In the genomic region with DNA sequence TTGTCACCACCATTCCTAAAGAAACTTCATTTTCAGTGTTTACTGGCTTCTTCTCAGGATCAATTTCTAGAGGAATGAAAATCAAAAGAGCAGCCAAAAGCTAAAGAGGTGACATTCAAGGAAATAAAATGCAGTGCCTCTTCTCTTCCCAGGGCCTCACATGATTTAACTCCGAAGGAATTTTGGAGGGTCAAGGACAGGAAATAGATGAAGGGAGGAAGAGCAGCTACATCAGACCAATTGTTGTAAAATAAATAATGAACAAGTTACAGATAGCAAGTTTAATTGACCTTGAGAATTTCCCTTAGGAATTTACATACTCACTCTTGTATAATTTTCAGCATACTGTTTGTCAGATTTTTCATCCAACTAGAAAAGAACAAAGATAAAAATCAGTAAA, we compare ENCODE assay signal across 14 cellular contexts.
A peak's percentile ranks its signal among the peaks of the same experiment; 100 is the strongest.
DNase-seq lines count a peak whose midpoint lies in the region; ATAC-seq and TF ChIP-seq lines count a peak whose summit lies in the region.
"Had no signal": no experiment of that assay in that cellular context is flagged by ENCODE, and none has a peak within 500 bp of the region (broad histone marks: within the 10 kb centered on the region; RNA-seq: fewer than 3 reads in every experiment).

No MANE protein-coding gene starts in this region.

- H3K9me2 ChIP-seq in GM23338 (ENCODE audit: insufficient read depth), result no peaks in the 10 kb centered on the region

- no peaks in the 10 kb centered on the region for H3K27me3 ChIP-seq in GM23338 (ENCODE audit: insufficient read depth)
- H3K27me3 ChIP-seq: neutrophil had no signal

- H3K4me2 ChIP-seq in GM23338, result no peak overlapping the region

- H4K20me1 ChIP-seq in GM23338 (replicated peaks; ENCODE audit: insufficient read depth), result no peaks in the 10 kb centered on the region

- no peak for TF ChIP-seq CTCF in GM23338 (conservative IDR thresholded peaks at IDR 0.05; ENCODE audit: low read depth in 2 of 2)

- H3K4me3 ChIP-seq in GM23338, result no peak overlapping the region
- H3K4me3 ChIP-seq: SK-N-MC, thoracic aorta had no signal

- H3K4me3 Mint-ChIP-seq in GM23338, result no peak overlapping the region

- no peak overlapping the region for H3K27ac Mint-ChIP-seq in GM23338

- no peaks in the 10 kb centered on the region for H3K79me2 ChIP-seq in GM23338 (replicated peaks; ENCODE audit: insufficient read depth)

- peaks cover 2% of the 10 kb centered on the region for H3K27me3 Mint-ChIP-seq in GM23338 (ENCODE audit: insufficient read depth, low read depth, poor library complexity)

- no peaks in the 10 kb centered on the region for H3K36me3 Mint-ChIP-seq in GM23338 (ENCODE audit: low read depth)

- no peaks in the 10 kb centered on the region for H3F3A ChIP-seq in GM23338 (replicated peaks; ENCODE audit: low read depth)

- no peak overlapping the region for H2AFZ ChIP-seq in GM23338

- H3K4me1 ChIP-seq in GM23338 (ENCODE audit: insufficient read depth), result no peaks in the 10 kb centered on the region

- ATAC-seq in GM23338 (no peak), GM18511 (IDR thresholded peaks at IDR 0.05; ENCODE audit: unreplicated experiment) (no peak), GM19463 (IDR thresholded peaks at IDR 0.05; ENCODE audit: unreplicated experiment) (no peak)

- peak; percentile 50 for DNase-seq in GM23338 (ENCODE audit: low spot score)
- peak; percentile 23 for DNase-seq in astrocyte of the hippocampus (ENCODE audit: low read depth, low spot score)
- peak; percentile 16 for DNase-seq in iPS-NIHi7 (ENCODE audit: extremely low spot score)
- DNase-seq in smooth muscle cell of the brain vasculature (ENCODE audit: low read depth, low spot score), result peak; percentile 15
- DNase-seq in LoVo (ENCODE audit: low spot score), result no peak
- DNase-seq: activated CD4-positive, CD25-positive, alpha-beta regulatory T cell treated with anti-CD3 and anti-CD28 coated beads, Interleukin-2, amount 50 U/mL, for 72 hours; activated effector memory CD4-positive, alpha-beta T cell treated with Interleukin-2 at 50 U/mL for 16 hours; cortex of kidney; NCI-H510A had no signal

- H3K36me3 ChIP-seq in GM23338 (ENCODE audit: insufficient read depth), result no peaks in the 10 kb centered on the region
- H3K36me3 ChIP-seq: thoracic aorta had no signal

- H3K27ac ChIP-seq in GM23338 (ENCODE audit: low read depth), result no peak overlapping the region; the same call in 1 of the 2 replicates
- H3K27ac ChIP-seq: neutrophil, SK-N-MC had no signal

- no peaks in the 10 kb centered on the region; the same call in 2 of the 3 replicates for H3K9me3 Mint-ChIP-seq in GM23338

- H3K4me1 Mint-ChIP-seq in GM23338, result peaks cover 3% of the 10 kb centered on the region; the same call in 2 of the 3 replicates

TF ChIP-seq in GM23338, 12 proteins besides CTCF, POLR2A, EP300 and RAD21:
- TF ChIP-seq NANOG (IDR thresholded peaks at IDR 0.05; ENCODE audit: borderline replicate concordance) (no peak), EZH2 (IDR thresholded peaks at IDR 0.05; ENCODE audit: low read depth, unreplicated experiment) (no peak), CREB1 (CRISPR knock-in tag; IDR thresholded peaks at IDR 0.05; ENCODE audit: low read depth) (no peak), JUNB (IDR thresholded peaks at IDR 0.05; ENCODE audit: unreplicated experiment) (no peak), POLR2AphosphoS5 (IDR thresholded peaks at IDR 0.05; ENCODE audit: low read depth) (no peak), ZNF114 (CRISPR knock-in tag; IDR thresholded peaks at IDR 0.05) (no peak)
- TF ChIP-seq, protein P1, sequence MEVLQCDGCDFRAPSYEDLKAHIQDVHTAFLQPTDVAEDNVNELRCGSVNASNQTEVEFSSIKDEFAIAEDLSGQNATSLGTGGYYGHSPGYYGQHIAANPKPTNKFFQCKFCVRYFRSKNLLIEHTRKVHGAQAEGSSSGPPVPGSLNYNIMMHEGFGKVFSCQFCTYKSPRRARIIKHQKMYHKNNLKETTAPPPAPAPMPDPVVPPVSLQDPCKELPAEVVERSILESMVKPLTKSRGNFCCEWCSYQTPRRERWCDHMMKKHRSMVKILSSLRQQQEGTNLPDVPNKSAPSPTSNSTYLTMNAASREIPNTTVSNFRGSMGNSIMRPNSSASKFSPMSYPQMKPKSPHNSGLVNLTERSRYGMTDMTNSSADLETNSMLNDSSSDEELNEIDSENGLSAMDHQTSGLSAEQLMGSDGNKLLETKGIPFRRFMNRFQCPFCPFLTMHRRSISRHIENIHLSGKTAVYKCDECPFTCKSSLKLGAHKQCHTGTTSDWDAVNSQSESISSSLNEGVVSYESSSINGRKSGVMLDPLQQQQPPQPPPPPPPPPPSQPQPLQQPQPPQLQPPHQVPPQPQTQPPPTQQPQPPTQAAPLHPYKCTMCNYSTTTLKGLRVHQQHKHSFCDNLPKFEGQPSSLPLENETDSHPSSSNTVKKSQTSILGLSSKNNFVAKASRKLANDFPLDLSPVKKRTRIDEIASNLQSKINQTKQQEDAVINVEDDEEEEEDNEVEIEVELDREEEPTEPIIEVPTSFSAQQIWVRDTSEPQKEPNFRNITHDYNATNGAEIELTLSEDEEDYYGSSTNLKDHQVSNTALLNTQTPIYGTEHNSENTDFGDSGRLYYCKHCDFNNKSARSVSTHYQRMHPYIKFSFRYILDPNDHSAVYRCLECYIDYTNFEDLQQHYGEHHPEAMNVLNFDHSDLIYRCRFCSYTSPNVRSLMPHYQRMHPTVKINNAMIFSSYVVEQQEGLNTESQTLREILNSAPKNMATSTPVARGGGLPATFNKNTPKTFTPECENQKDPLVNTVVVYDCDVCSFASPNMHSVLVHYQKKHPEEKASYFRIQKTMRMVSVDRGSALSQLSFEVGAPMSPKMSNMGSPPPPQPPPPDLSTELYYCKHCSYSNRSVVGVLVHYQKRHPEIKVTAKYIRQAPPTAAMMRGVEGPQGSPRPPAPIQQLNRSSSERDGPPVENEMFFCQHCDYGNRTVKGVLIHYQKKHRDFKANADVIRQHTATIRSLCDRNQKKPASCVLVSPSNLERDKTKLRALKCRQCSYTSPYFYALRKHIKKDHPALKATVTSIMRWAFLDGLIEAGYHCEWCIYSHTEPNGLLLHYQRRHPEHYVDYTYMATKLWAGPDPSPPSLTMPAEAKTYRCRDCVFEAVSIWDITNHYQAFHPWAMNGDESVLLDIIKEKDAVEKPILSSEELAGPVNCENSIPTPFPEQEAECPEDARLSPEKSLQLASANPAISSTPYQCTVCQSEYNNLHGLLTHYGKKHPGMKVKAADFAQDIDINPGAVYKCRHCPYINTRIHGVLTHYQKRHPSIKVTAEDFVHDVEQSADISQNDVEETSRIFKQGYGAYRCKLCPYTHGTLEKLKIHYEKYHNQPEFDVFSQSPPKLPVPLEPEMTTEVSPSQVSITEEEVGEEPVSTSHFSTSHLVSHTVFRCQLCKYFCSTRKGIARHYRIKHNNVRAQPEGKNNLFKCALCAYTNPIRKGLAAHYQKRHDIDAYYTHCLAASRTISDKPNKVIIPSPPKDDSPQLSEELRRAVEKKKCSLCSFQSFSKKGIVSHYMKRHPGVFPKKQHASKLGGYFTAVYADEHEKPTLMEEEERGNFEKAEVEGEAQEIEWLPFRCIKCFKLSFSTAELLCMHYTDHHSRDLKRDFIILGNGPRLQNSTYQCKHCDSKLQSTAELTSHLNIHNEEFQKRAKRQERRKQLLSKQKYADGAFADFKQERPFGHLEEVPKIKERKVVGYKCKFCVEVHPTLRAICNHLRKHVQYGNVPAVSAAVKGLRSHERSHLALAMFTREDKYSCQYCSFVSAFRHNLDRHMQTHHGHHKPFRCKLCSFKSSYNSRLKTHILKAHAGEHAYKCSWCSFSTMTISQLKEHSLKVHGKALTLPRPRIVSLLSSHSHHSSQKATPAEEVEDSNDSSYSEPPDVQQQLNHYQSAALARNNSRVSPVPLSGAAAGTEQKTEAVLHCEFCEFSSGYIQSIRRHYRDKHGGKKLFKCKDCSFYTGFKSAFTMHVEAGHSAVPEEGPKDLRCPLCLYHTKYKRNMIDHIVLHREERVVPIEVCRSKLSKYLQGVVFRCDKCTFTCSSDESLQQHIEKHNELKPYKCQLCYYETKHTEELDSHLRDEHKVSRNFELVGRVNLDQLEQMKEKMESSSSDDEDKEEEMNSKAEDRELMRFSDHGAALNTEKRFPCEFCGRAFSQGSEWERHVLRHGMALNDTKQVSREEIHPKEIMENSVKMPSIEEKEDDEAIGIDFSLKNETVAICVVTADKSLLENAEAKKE (CRISPR knock-in tag; IDR thresholded peaks at IDR 0.05), result no peak
